Comparison of ENCODE assay signal across 32 cellular contexts in the genomic region with DNA sequence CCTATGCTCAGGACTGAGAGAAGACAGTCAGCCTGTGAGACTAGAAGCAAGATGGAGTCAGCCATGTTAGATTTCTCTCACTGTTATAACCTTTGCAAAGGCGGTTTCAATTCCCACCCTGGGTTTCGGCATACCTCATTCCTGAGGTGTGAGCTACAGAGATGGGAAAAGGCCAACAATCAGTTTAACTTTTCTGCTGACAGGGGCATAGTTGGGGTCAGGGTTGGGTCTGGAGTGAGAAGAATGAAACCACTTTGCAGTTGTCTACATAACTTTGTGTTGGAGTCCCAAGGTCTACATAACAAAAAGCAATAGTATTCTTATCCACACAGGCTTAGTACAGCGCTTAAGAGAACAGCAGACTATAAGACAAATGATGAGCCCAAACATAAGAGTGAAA.
"Had no signal": no experiment of that assay in that cellular context is flagged by ENCODE, and none has a peak within 500 bp of the region (broad histone marks: within the 10 kb centered on the region; RNA-seq: fewer than 3 reads in every experiment).

No MANE protein-coding gene starts in this region.

- H3K27me3 ChIP-seq: neural progenitor cell, ovary, suprapubic skin, testis, tibial artery, upper lobe of right lung, uterus had no signal

- H3K4me2 ChIP-seq: neural progenitor cell had no signal

- ATAC-seq: naive thymus-derived CD8-positive, alpha-beta T cell; natural killer cell treated with Interleukin-12 subunit alpha and Interleukin-12 subunit beta and Interleukin-15 and Interleukin-18, amount 100 ng/mL, for 72 hours; psoas muscle; right cardiac atrium; sciatic nerve; stimulated activated memory B cell treated with anti-CD40 and anti-IgM and Interleukin-4, amounts not matched to agents 10 μg/mL and 1 μg/mL and 100 μg/mL, for 72 hours; stimulated activated naive CD8-positive, alpha-beta T cell treated with anti-CD3 and anti-CD28 coated beads, Interleukin-15, amount 100 ng/mL, for 72 hours; stimulated activated naive CD8-positive, alpha-beta T cell treated with anti-CD3 and anti-CD28 coated beads, Interleukin-15, Interleukin-2, amounts not matched to agents 100 U/mL and 50 U/mL, for 24 hours; upper lobe of right lung had no signal

- H3K36me3 ChIP-seq: neural progenitor cell, ovary, spleen, suprapubic skin, tibial artery, transverse colon, upper lobe of right lung, uterus had no signal

- H3K79me2 ChIP-seq: parathyroid adenoma had no signal

- H3K9me3 ChIP-seq: ovary, suprapubic skin, testis, upper lobe of right lung, uterus had no signal

- H3K4me3 ChIP-seq: neural progenitor cell, ovary, psoas muscle, skin epidermis, smooth muscle cell, spleen, suprapubic skin, testis, tibial artery, transverse colon, upper lobe of right lung, uterus had no signal

- H3K4me3 Mint-ChIP-seq: naive thymus-derived CD8-positive, alpha-beta T cell; natural killer cell treated with Interleukin-12 subunit alpha and Interleukin-12 subunit beta and Interleukin-15 and Interleukin-18, amount 100 ng/mL, for 72 hours; nephron progenitor cell; neural progenitor cell; stimulated activated memory B cell treated with anti-CD40 and anti-IgM and Interleukin-4, amounts not matched to agents 10 μg/mL and 1 μg/mL and 100 μg/mL, for 72 hours; stimulated activated naive CD8-positive, alpha-beta T cell treated with anti-CD3 and anti-CD28 coated beads, Interleukin-15, amount 100 ng/mL, for 72 hours; type B pancreatic cell had no signal

- H3K4me1 Mint-ChIP-seq: naive thymus-derived CD8-positive, alpha-beta T cell; neural progenitor cell; stimulated activated memory B cell treated with anti-CD40 and anti-IgM and Interleukin-4, amounts not matched to agents 10 μg/mL and 1 μg/mL and 100 μg/mL, for 72 hours; stimulated activated naive CD8-positive, alpha-beta T cell treated with anti-CD3 and anti-CD28 coated beads, Interleukin-15, amount 100 ng/mL, for 72 hours had no signal

- DNase-seq: naive thymus-derived CD8-positive, alpha-beta T cell; nephron progenitor cell; occipital lobe; ovary; posterior cingulate gyrus; psoas muscle; right cardiac atrium; spleen; stimulated activated CD4-positive, alpha-beta T cell treated with anti-CD3 and anti-CD28 coated beads, Interleukin-12 subunit alpha, Interleukin-12 subunit beta, amount 100 ng/mL, for 4 hours; stimulated activated CD4-positive, alpha-beta T cell treated with anti-CD3 and anti-CD28 coated beads, Interleukin-1b, Interleukin-23, amount 100 ng/mL, for 48 hours; stimulated activated CD4-positive, alpha-beta T cell treated with anti-CD3 and anti-CD28 coated beads, Interleukin-4, amount 100 ng/mL, for 1 hour; stimulated activated CD4-positive, alpha-beta T cell treated with anti-CD3 and anti-CD28 coated beads, Interleukin-4, amount 100 ng/mL, for 4 hours; stimulated activated CD8-positive, alpha-beta memory T cell treated with anti-CD3 and anti-CD28 coated beads, Interleukin-4, amount 100 ng/mL, for 48 hours; stimulated activated naive CD4-positive, alpha-beta T cell; stimulated activated naive CD8-positive, alpha-beta T cell treated with anti-CD3 and anti-CD28 coated beads, Interleukin-15, amount 100 ng/mL, for 72 hours; stimulated activated naive CD8-positive, alpha-beta T cell treated with anti-CD3 and anti-CD28 coated beads, Interleukin-15, Interleukin-2, amounts not matched to agents 100 U/mL and 50 U/mL, for 24 hours; substantia nigra; testis; tibial artery; transverse colon; upper lobe of right lung; uterus had no signal

- H3K4me1 ChIP-seq: neural progenitor cell, parathyroid adenoma, psoas muscle, spleen, suprapubic skin, testis, tibial artery, transverse colon, upper lobe of right lung, uterus had no signal

- H3K27me3 Mint-ChIP-seq: progenitor cell of endocrine pancreas, type B pancreatic cell had no signal

- H2AFZ ChIP-seq: neural progenitor cell, parathyroid adenoma had no signal

- H3K36me3 Mint-ChIP-seq: natural killer cell treated with Interleukin-12 subunit alpha and Interleukin-12 subunit beta and Interleukin-15 and Interleukin-18, amount 100 ng/mL, for 72 hours; neural progenitor cell; stimulated activated memory B cell treated with anti-CD40 and anti-IgM and Interleukin-4, amounts not matched to agents 10 μg/mL and 1 μg/mL and 100 μg/mL, for 72 hours; type B pancreatic cell had no signal

- H3K9ac ChIP-seq: neural progenitor cell, parathyroid adenoma had no signal

- H3K27ac ChIP-seq: neural progenitor cell, ovary, parathyroid adenoma, psoas muscle, skin epidermis, spleen, suprapubic skin, testis, tibial artery, transverse colon, upper lobe of right lung, uterus had no signal

- H3K27ac Mint-ChIP-seq: naive thymus-derived CD8-positive, alpha-beta T cell; natural killer cell treated with Interleukin-12 subunit alpha and Interleukin-12 subunit beta and Interleukin-15 and Interleukin-18, amount 100 ng/mL, for 72 hours; nephron progenitor cell; neural progenitor cell; progenitor cell of endocrine pancreas; stimulated activated memory B cell treated with anti-CD40 and anti-IgM and Interleukin-4, amounts not matched to agents 10 μg/mL and 1 μg/mL and 100 μg/mL, for 72 hours; stimulated activated naive CD8-positive, alpha-beta T cell treated with anti-CD3 and anti-CD28 coated beads, Interleukin-15, amount 100 ng/mL, for 72 hours; type B pancreatic cell had no signal

- H3K9me3 Mint-ChIP-seq: natural killer cell treated with Interleukin-12 subunit alpha and Interleukin-12 subunit beta and Interleukin-15 and Interleukin-18, amount 100 ng/mL, for 72 hours; stimulated activated naive CD8-positive, alpha-beta T cell treated with anti-CD3 and anti-CD28 coated beads, Interleukin-15, amount 100 ng/mL, for 72 hours had no signal
